Comparison of ENCODE assay signal across 19 cellular contexts in genomic region chr6:134309227-134309626, GRCh38.
"Had no signal": no experiment of that assay in that cellular context is flagged by ENCODE, and none has a peak within 500 bp of the region (broad histone marks: within the 10 kb centered on the region; RNA-seq: fewer than 3 reads in every experiment).

No MANE protein-coding gene starts in this region.

- H3K4me3 Mint-ChIP-seq: activated B cell treated with CpG ODN at 0.5 μM for 24 hours; activated CD4-positive, alpha-beta T cell treated with anti-CD3 and anti-CD28 coated beads, Interleukin-2, amount 10 ng/mL, durations not matched to agents 24 days and 14 days; activated T-cell treated with anti-CD3 and anti-CD28 coated beads, Interleukin-2, amount 50 U/mL, for 72 hours had no signal

- H3K36me3 Mint-ChIP-seq: activated naive CD4-positive, alpha-beta T cell treated with anti-CD3 and anti-CD28 coated beads, Interleukin-2, amount 50 U/mL, for 72 hours; naive B cell had no signal

- H3K36me3 ChIP-seq: gastroesophageal sphincter, lower lobe of right lung, right atrium auricular region, thoracic aorta, upper lobe of right lung had no signal

- H3K27me3 ChIP-seq: gastroesophageal sphincter, right atrium auricular region, upper lobe of right lung had no signal

- H3K27ac ChIP-seq: gastroesophageal sphincter, lower lobe of right lung, right atrium auricular region, skin epidermis, thoracic aorta, upper lobe of right lung had no signal

- H3K4me3 ChIP-seq: gastroesophageal sphincter, lower lobe of right lung, right atrium auricular region, skin epidermis, thoracic aorta, upper lobe of right lung had no signal

- ATAC-seq: activated naive CD4-positive, alpha-beta T cell treated with anti-CD3 and anti-CD28 coated beads, Interleukin-2, amount 50 U/mL, for 72 hours; activated T-cell treated with anti-CD3 and anti-CD28 coated beads, Interleukin-2, amount 50 U/mL, for 72 hours; gastroesophageal sphincter; left colon; lower lobe of right lung; upper lobe of right lung had no signal

- H3K9me3 Mint-ChIP-seq: activated B cell treated with CpG ODN at 0.5 μM for 24 hours; activated CD4-positive, alpha-beta T cell treated with anti-CD3 and anti-CD28 coated beads, Interleukin-2, amount 10 ng/mL, durations not matched to agents 24 days and 14 days; activated naive CD4-positive, alpha-beta T cell treated with anti-CD3 and anti-CD28 coated beads, Interleukin-2, amount 50 U/mL, for 72 hours; activated T-cell treated with anti-CD3 and anti-CD28 coated beads, Interleukin-2, amount 50 U/mL, for 72 hours had no signal

- H3K27ac Mint-ChIP-seq: activated B cell treated with CpG ODN at 0.5 μM for 24 hours; activated CD4-positive, alpha-beta T cell treated with anti-CD3 and anti-CD28 coated beads, Interleukin-2, amount 10 ng/mL, durations not matched to agents 24 days and 14 days; activated naive CD4-positive, alpha-beta T cell treated with anti-CD3 and anti-CD28 coated beads, Interleukin-2, amount 50 U/mL, for 72 hours; activated T-cell treated with anti-CD3 and anti-CD28 coated beads, Interleukin-2, amount 50 U/mL, for 72 hours; progenitor cell of endocrine pancreas had no signal

- H3K9me3 ChIP-seq: gastroesophageal sphincter, lower lobe of right lung, right atrium auricular region, thoracic aorta, upper lobe of right lung had no signal

- DNase-seq: activated B cell treated with CpG ODN at 0.5 μM for 24 hours; activated CD4-positive, alpha-beta T cell treated with anti-CD3 and anti-CD28 coated beads, Interleukin-2, amount 10 ng/mL, durations not matched to agents 24 days and 14 days; activated CD8-positive, alpha-beta memory T cell treated with anti-CD3 and anti-CD28 coated beads, Interleukin-2, amount 50 U/mL, for 48 hours; activated gamma-delta T cell; activated T-cell treated with anti-CD3 and anti-CD28 coated beads, Interleukin-2, amount 50 U/mL, for 72 hours; left colon; lower lobe of right lung; naive B cell; stimulated activated CD4-positive, alpha-beta T cell treated with anti-CD3 and anti-CD28 coated beads, Interleukin-15, amount 100 ng/mL, for 24 hours; stimulated activated CD4-positive, alpha-beta T cell treated with anti-CD3 and anti-CD28 coated beads, Interleukin-4, amount 100 ng/mL, for 1 hour; stimulated activated naive CD4-positive, alpha-beta T cell treated with Interleukin-2 at 50 U/mL for 16 hours; SW 1271; upper lobe of right lung had no signal

- H3K4me1 ChIP-seq: gastroesophageal sphincter, lower lobe of right lung, right atrium auricular region, upper lobe of right lung had no signal

- H3K4me1 Mint-ChIP-seq: activated B cell treated with CpG ODN at 0.5 μM for 24 hours had no signal
